In the genomic region with DNA sequence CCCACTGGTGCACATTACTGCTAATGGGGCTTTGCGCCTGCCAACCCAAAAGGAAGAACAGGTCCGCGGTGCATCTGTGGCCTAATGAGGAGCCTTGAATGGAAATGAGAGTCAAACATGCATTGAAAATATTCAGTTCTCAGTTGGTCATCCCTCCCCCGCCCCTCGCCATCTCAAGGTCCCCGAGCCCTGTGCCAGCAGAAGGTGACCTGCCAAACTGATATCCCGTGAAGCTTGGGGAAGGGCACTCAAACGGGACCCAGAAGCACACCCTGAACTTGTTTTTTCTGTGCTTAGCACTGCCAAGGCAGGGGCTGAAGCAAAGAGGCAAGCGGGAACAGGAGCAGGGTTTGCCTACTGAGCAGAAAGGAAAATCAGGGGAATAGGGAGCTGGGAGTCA, we compare ENCODE assay signal across 21 cellular contexts.
DNase-seq lines count a peak whose midpoint lies in the region; TF ChIP-seq lines count a peak whose summit lies in the region.
"Had no signal": no experiment of that assay in that cellular context is flagged by ENCODE, and none has a peak within 500 bp of the region (broad histone marks: within the 10 kb centered on the region; RNA-seq: fewer than 3 reads in every experiment).

No MANE protein-coding gene starts in this region.

- 60 to 62% methylated on average over 1 to 9 of the region's 9 CpGs for WGBS in esophagus squamous epithelium, 2 donors

- H3K36me3 Mint-ChIP-seq in mesothelial cell of epicardium, result no peaks in the 10 kb centered on the region

- DNase-seq in amygdala (lab: John Stamatoyannopoulos, UW) (peak in 34 of 56 donors; percentile 6 to 81 (median 42)), esophagus squamous epithelium (lab: John Stamatoyannopoulos, UW) (no peak), posterior cingulate gyrus (peak in 7 of 10 donors; percentile 21 to 84 (median 59)), vagina (ENCODE audit: extremely low spot score in 2 of 2) (no peak), left ventricle myocardium inferior (no peak), mesothelial cell of epicardium (ENCODE audit: low spot score in 2 of 2, unreplicated experiment in 2 of 2) (no peak), HPDE6-E6E7 (ENCODE audit: extremely low spot score) (no peak)
- DNase-seq: BE2C, COR-L47, DMS79, KG1, NCI-H1092, NCI-H146, NCI-H2029, NCI-H2171 treated with DMSO at 0.1 percent for 48 hours, NCI-H446, Peyer's patch, SJCRH30 had no signal

- H3K36me3 ChIP-seq in esophagus squamous epithelium (no peaks in the 10 kb centered on the region), vagina (no peaks in the 10 kb centered on the region), left ventricle myocardium inferior (no peaks in the 10 kb centered on the region)
- H3K36me3 ChIP-seq: BE2C, HAP-1, Peyer's patch, SJCRH30 had no signal

- no peak for TF ChIP-seq CTCF in esophagus squamous epithelium (IDR thresholded peaks at IDR 0.05)
- no peak for TF ChIP-seq CTCF in vagina (IDR thresholded peaks at IDR 0.05)
- no peak for TF ChIP-seq CTCF in left ventricle myocardium inferior (IDR thresholded peaks at IDR 0.05; ENCODE audit: borderline replicate concordance)
- TF ChIP-seq CTCF in mesothelial cell of epicardium (IDR thresholded peaks at IDR 0.05; ENCODE audit: unreplicated experiment), result no peak

- H3K27me3 ChIP-seq in esophagus squamous epithelium (no peaks in the 10 kb centered on the region), vagina (no peaks in the 10 kb centered on the region), left ventricle myocardium inferior (ENCODE audit: low read depth) (no peaks in the 10 kb centered on the region)
- H3K27me3 ChIP-seq: Peyer's patch, SJCRH30 had no signal

- no peak overlapping the region for H3K4me3 Mint-ChIP-seq in mesothelial cell of epicardium

- no peak overlapping the region for H3K4me3 ChIP-seq in esophagus squamous epithelium
- no peak overlapping the region for H3K4me3 ChIP-seq in vagina
- no peak overlapping the region for H3K4me3 ChIP-seq in left ventricle myocardium inferior
- H3K4me3 ChIP-seq: A549, HAP-1, Peyer's patch, SJCRH30 had no signal

- peaks cover 0 to 16% (median 12%) of the 10 kb centered on the region in 3 donors for H3K4me1 ChIP-seq in esophagus squamous epithelium
- peaks cover 58% of the 10 kb centered on the region for H3K4me1 ChIP-seq in vagina
- no peaks in the 10 kb centered on the region for H3K4me1 ChIP-seq in left ventricle myocardium inferior
- H3K4me1 ChIP-seq: A549, BE2C, HAP-1, Peyer's patch, SJCRH30 had no signal

- intact Hi-C loops in esophagus squamous epithelium (cut with DNase I), result no loop called here
- intact Hi-C loops in posterior cingulate gyrus (cut with DNase I), result loop anchor here (1.0 kb wide), 1 partner anchor 15 kb away; no protein-coding TSS in a partner anchor
- intact Hi-C loops in vagina (cut with DNase I), result no loop called here
- intact Hi-C loops in left ventricle myocardium inferior (cut with micrococcal nuclease), result no loop called here

- peaks cover 7% of the 10 kb centered on the region for H3K9me3 Mint-ChIP-seq in mesothelial cell of epicardium

- peaks cover 7% of the 10 kb centered on the region for H3K4me1 Mint-ChIP-seq in mesothelial cell of epicardium

- no peaks in the 10 kb centered on the region for H3K27me3 Mint-ChIP-seq in mesothelial cell of epicardium (ENCODE audit: low read depth)

- TF ChIP-seq POLR2A in esophagus squamous epithelium (IDR thresholded peaks at IDR 0.05) (no peak), vagina (IDR thresholded peaks at IDR 0.05) (no peak)

- peaks cover 0 to 7% (median 6%) of the 10 kb centered on the region in 3 donors for H3K9me3 ChIP-seq in esophagus squamous epithelium
- H3K9me3 ChIP-seq in vagina, result no peaks in the 10 kb centered on the region
- H3K9me3 ChIP-seq in left ventricle myocardium inferior (replicated peaks), result peaks cover 9% of the 10 kb centered on the region
- H3K9me3 ChIP-seq: BE2C, HAP-1, SJCRH30 had no signal

- H3K27ac ChIP-seq in esophagus squamous epithelium (peak overlapping the region in 3 of 4 donors; percentile 22 to 34 (median 27)), vagina (peak overlapping the region; percentile 62), left ventricle myocardium inferior (replicated peaks) (no peak overlapping the region)
- H3K27ac ChIP-seq: A549, HL-60, Peyer's patch, SJCRH30 had no signal

- no peak overlapping the region for H3K27ac Mint-ChIP-seq in mesothelial cell of epicardium

Comparison
In these comparisons a context has a peak if more than half of its experiments do, and no peak if none do; other contexts are left out.
1. DNase-seq: peak in amygdala (34 of 56) and posterior cingulate gyrus (7 of 10); none in esophagus squamous epithelium (single experiment), vagina (0 of 2), left ventricle myocardium inferior (single experiment), mesothelial cell of epicardium (0 of 2) and HPDE6-E6E7 (single experiment).